Comparison of ENCODE assay signal across 1 cellular context in the genomic region with DNA sequence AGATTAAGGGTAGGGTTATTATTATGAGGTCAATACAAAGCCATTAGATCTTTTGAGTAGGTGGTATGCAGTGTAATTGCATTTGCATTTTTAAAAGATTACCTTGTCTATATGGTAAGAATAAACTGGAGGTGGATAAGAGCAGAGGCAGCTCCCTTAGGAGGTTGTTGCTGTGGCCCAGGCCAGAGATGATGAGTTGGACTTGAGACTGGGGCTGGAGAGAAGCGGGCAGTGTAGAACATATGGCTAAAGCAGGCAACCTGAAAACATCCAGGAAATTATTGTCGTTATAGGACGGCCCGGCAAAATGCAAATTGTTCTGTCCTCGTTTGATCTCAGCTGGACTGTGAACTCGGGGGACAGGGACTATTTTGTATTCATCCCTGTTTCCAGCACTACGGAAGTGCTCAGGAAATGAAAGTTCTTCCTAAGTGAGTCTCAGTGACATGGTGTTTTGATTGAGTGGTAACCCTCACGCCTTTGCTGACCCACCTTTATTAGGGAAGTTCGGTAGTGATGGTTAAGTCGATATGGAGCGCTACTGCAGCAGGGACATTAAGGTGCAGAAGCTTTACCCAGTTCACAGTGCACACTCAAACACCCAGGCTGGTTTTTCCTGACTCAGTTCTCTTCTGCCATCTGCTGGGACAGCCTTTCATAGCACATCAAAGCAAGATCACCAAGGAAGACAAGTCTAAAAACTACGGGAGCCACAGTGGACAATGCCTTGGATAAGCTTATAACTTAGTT.
TF ChIP-seq lines count a peak whose summit lies in the region.

No MANE protein-coding gene starts in this region.

TF ChIP-seq in H1, 55 proteins besides CTCF, POLR2A, EP300 and RAD21:
- TF ChIP-seq HDAC6 (IDR thresholded peaks at IDR 0.05; ENCODE audit: low read depth, low read length) = no peak
- TF ChIP-seq GTF2F1 (IDR thresholded peaks at IDR 0.05; ENCODE audit: borderline replicate concordance, low read depth, low read length) = no peak
- TF ChIP-seq POLR2AphosphoS5 (IDR thresholded peaks at IDR 0.05; ENCODE audit: low read depth, low read length) = no peak
- no peak for TF ChIP-seq RXRA (IDR thresholded peaks at IDR 0.05; ENCODE audit: insufficient read depth, low read depth, low read length)
- TF ChIP-seq, protein P1, sequence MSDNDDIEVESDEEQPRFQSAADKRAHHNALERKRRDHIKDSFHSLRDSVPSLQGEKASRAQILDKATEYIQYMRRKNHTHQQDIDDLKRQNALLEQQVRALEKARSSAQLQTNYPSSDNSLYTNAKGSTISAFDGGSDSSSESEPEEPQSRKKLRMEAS (IDR thresholded peaks at IDR 0.05) = no peak
- TF ChIP-seq, protein P2, sequence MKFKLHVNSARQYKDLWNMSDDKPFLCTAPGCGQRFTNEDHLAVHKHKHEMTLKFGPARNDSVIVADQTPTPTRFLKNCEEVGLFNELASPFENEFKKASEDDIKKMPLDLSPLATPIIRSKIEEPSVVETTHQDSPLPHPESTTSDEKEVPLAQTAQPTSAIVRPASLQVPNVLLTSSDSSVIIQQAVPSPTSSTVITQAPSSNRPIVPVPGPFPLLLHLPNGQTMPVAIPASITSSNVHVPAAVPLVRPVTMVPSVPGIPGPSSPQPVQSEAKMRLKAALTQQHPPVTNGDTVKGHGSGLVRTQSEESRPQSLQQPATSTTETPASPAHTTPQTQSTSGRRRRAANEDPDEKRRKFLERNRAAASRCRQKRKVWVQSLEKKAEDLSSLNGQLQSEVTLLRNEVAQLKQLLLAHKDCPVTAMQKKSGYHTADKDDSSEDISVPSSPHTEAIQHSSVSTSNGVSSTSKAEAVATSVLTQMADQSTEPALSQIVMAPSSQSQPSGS (IDR thresholded peaks at IDR 0.05; ENCODE audit: low read length) = no peak
- TF ChIP-seq CREB1 (IDR thresholded peaks at IDR 0.05) = no peak
- TF ChIP-seq CHD2 (IDR thresholded peaks at IDR 0.05; ENCODE audit: low read length) = no peak
- no peak for TF ChIP-seq JUND (IDR thresholded peaks at IDR 0.05; ENCODE audit: low read length)
